27 cellular contexts compared by ENCODE assay signal in the genomic region with DNA sequence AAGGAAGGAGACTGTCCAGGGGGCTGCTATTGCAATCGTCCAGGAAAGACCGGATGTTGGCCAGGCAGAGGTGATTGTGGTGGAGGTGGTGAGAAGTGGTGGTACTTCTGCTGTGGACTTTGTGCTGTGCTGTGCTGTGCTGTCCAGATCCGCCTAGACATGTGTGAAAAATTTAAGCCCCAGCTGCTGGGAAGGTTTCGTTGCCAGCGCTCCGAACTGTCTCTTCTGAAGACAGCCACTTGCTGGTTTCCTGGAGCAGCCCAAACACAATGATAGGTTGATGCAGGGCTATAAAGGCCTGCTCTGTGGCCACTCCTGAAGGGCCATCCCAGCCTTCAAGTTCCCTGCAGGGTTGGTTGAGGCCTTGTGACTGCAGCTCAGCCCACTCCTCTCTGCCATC.
"Had no signal": no experiment of that assay in that cellular context is flagged by ENCODE, and none has a peak within 500 bp of the region (broad histone marks: within the 10 kb centered on the region; RNA-seq: fewer than 3 reads in every experiment).

No MANE protein-coding gene starts in this region.

- H3K9me3 Mint-ChIP-seq: activated CD4-positive, alpha-beta T cell treated with anti-CD3 and anti-CD28 coated beads, Interleukin-2, amount 10 ng/mL, durations not matched to agents 24 days and 14 days; activated T-cell treated with anti-CD3 and anti-CD28 coated beads, Interleukin-2, amount 50 U/mL, for 4 hours had no signal

- H3K27ac Mint-ChIP-seq: activated CD4-positive, alpha-beta T cell treated with anti-CD3 and anti-CD28 coated beads, Interleukin-2, amount 10 ng/mL, durations not matched to agents 24 days and 14 days; activated naive CD4-positive, alpha-beta T cell treated with anti-CD3 and anti-CD28 coated beads, Interleukin-2, amount 50 U/mL, for 72 hours; activated naive CD8-positive, alpha-beta T cell treated with anti-CD3 and anti-CD28 coated beads, Interleukin-2, amount 50 U/mL, for 24 hours; WTC11 had no signal

- H3K9ac ChIP-seq: SK-N-SH had no signal

- DNase-seq: activated CD4-positive, alpha-beta T cell treated with anti-CD3 and anti-CD28 coated beads, Interleukin-2, amount 10 ng/mL, durations not matched to agents 24 days and 14 days; activated CD4-positive, alpha-beta T cell treated with anti-CD3 and anti-CD28 coated beads, Interleukin-2, amount 50 U/mL, for 48 hours; activated CD4-positive, CD25-positive, alpha-beta regulatory T cell treated with anti-CD3 and anti-CD28 coated beads, Interleukin-2, amount 50 U/mL, for 72 hours; activated CD8-positive, alpha-beta memory T cell treated with anti-CD3 and anti-CD28 coated beads for 24 hours; activated effector memory CD4-positive, alpha-beta T cell treated with anti-CD3 and anti-CD28 coated beads, Interleukin-2, amount 50 U/mL, for 16 hours; activated naive CD4-positive, alpha-beta T cell treated with Interleukin-2 at 50 U/mL for 16 hours; activated naive CD8-positive, alpha-beta T cell treated with anti-CD3 and anti-CD28 coated beads, Interleukin-2, amount 50 U/mL, for 24 hours; activated T-cell treated with anti-CD3 and anti-CD28 coated beads, Interleukin-2, amount 50 U/mL, for 4 hours; amniotic stem cell; body of pancreas; Karpas-422; MM.1S; NCI-H1105; NCI-H1436; NCI-H187; NCI-H2081; NCI-H510A treated with DMSO at 0.1 percent for 48 hours; NCI-H69; NK-92 treated with Interleukin-12 subunit alpha and Interleukin-12 subunit beta, amount 100 ng/mL, for 24 hours; SJCRH30; SK-N-SH; T-helper 1 cell had no signal

- H3K27me3 ChIP-seq: ascending aorta, body of pancreas, SJCRH30 had no signal

- H3K36me3 Mint-ChIP-seq: WTC11 had no signal

- H3K9me3 ChIP-seq: ascending aorta, body of pancreas, SJCRH30, SK-N-SH had no signal

- H3K4me3 Mint-ChIP-seq: activated CD4-positive, alpha-beta T cell treated with anti-CD3 and anti-CD28 coated beads, Interleukin-2, amount 10 ng/mL, durations not matched to agents 24 days and 14 days; activated naive CD8-positive, alpha-beta T cell treated with anti-CD3 and anti-CD28 coated beads, Interleukin-2, amount 50 U/mL, for 24 hours; activated T-cell treated with anti-CD3 and anti-CD28 coated beads, Interleukin-2, amount 50 U/mL, for 4 hours; central memory CD8-positive, alpha-beta T cell; WTC11 had no signal

- H3K4me1 ChIP-seq: ascending aorta, body of pancreas, SJCRH30 had no signal

- H3K27me3 Mint-ChIP-seq: activated CD4-positive, alpha-beta T cell treated with anti-CD3 and anti-CD28 coated beads, Interleukin-2, amount 10 ng/mL, durations not matched to agents 24 days and 14 days; activated naive CD8-positive, alpha-beta T cell treated with anti-CD3 and anti-CD28 coated beads, Interleukin-2, amount 50 U/mL, for 24 hours; central memory CD8-positive, alpha-beta T cell had no signal

- H3K4me3 ChIP-seq: ascending aorta, body of pancreas, K562, SJCRH30 had no signal

- H3K4me2 ChIP-seq: SK-N-SH had no signal

- ATAC-seq: activated naive CD4-positive, alpha-beta T cell treated with anti-CD3 and anti-CD28 coated beads, Interleukin-2, amount 50 U/mL, for 72 hours; activated naive CD8-positive, alpha-beta T cell treated with anti-CD3 and anti-CD28 coated beads, Interleukin-2, amount 50 U/mL, for 24 hours; activated T-cell treated with anti-CD3 and anti-CD28 coated beads, Interleukin-2, amount 50 U/mL, for 4 hours; body of pancreas; K562; WTC11 had no signal

- H3K4me1 Mint-ChIP-seq: activated CD4-positive, alpha-beta T cell treated with anti-CD3 and anti-CD28 coated beads, Interleukin-2, amount 10 ng/mL, durations not matched to agents 24 days and 14 days; activated naive CD8-positive, alpha-beta T cell treated with anti-CD3 and anti-CD28 coated beads, Interleukin-2, amount 50 U/mL, for 24 hours; central memory CD8-positive, alpha-beta T cell had no signal

- H3K36me3 ChIP-seq: ascending aorta, SJCRH30 had no signal

- H3K27ac ChIP-seq: ascending aorta, body of pancreas, SJCRH30 had no signal
